Comparison of ENCODE assay signal across 8 cellular contexts in the genomic region with DNA sequence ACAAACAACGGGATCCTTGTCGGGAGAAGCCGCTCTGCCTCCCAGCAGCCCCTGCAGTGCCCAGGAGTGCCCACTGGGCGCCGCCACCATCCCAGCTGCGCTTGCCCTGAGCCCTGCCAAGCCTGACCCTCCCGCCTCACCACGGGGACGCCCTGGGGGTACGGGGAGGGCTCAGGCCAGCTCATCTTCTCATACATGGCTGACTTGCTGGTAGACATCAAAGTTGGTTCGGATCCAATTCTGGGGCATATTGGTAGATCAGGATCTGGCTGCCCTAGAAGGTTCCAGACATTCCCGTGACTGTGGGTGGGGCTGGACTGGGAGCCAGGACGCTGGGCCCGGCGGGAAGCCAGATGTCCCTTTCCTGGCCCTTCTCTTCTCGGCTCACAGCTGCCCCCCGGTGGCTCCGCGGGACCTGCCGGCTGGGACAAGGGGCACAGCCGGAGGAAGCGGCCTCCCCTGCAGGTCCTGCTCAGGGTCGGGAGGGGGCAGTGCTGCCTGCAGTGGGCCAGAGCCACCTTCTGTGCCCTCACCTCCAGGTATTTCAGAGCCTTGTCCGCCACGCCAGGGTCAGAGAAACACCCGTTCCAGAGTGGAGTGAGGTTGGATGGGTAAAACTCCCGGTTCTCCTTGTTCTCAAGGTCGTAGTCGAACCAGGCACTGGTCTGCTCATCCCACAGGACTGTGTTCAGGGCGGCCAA. TPM values are rescaled to one million over a fixed set of nuclear protein-coding genes. Genes with fewer than 3 reads are reported as not detected.
DNase-seq lines count a peak whose midpoint lies in the region; ATAC-seq and TF ChIP-seq lines count a peak whose summit lies in the region.

No MANE protein-coding gene starts in this region.

- no peaks in the 10 kb centered on the region for H3K27me3 ChIP-seq in colonic mucosa

- peak; percentile 78 for ATAC-seq in GM19023 (IDR thresholded peaks at IDR 0.05; ENCODE audit: unreplicated experiment)
- peak; percentile 48 for ATAC-seq in HG03378 (IDR thresholded peaks at IDR 0.05; ENCODE audit: unreplicated experiment)

- no peaks in the 10 kb centered on the region for H3K36me3 ChIP-seq in colonic mucosa

- peak overlapping the region; percentile 29 for H3K4me3 ChIP-seq in colonic mucosa

- intact Hi-C loops in colonic mucosa (cut with DNase I): loop anchor here (5.0 to 10.0 kb wide), 3 partner anchors 75 to 267 kb away; a partner anchor contains a TSS

- H3K9ac ChIP-seq in colonic mucosa (ENCODE audit: low read depth in 2 of 2, low read length in 2 of 2): peak overlapping the region; percentile 51 to 67

- H3K9me3 ChIP-seq in colonic mucosa: no peaks in the 10 kb centered on the region

- TF ChIP-seq CTCF in colonic mucosa (IDR thresholded peaks at IDR 0.05): peak; percentile 95

- H3K4me1 ChIP-seq in colonic mucosa: peaks cover 4% of the 10 kb centered on the region

- H3K27ac ChIP-seq in colonic mucosa: peak overlapping the region; percentile 60

- DNase-seq in AG08395 (ENCODE audit: low spot score) (peak; percentile 96), NCI-H460 (ENCODE audit: extremely low read depth, low read depth) (peak; percentile 91), colonic mucosa (peak; percentile 99), left kidney (ENCODE audit: low read depth, low spot score) (peak; percentile 96)
- peak; percentile 91 for DNase-seq in activated CD4-positive, alpha-beta T cell treated with anti-CD3 and anti-CD28 coated beads for 48 hours
- DNase-seq in stimulated activated CD4-positive, alpha-beta T cell treated with anti-CD3 and anti-CD28 coated beads, Interleukin-1b, Interleukin-23, amount 100 ng/mL, for 24 hours (ENCODE audit: low read depth in 4 of 4, low spot score in 1 of 4): peak; percentile 50 to 80 (median 66)

RNA-seq across cellular contexts. Expression of a gene that starts 10.6 kb away (rescaled TPM):
- not detected in 2 replicates for total RNA-seq in NCI-H460 (2014; rRNA removed; shearing (Covaris generic))
- not detected in 2 replicates for polyA plus RNA-seq in NCI-H460 (2014; cell fraction: nucleus; rRNA removed)
- 1 to 10 TPM; 2.4 to 2.8 TPM for total RNA-seq in colonic mucosa

Comparison
In these comparisons a context has a peak if more than half of its experiments do, and no peak if none do; other contexts are left out.
1. Peak in every context shown above with its lines: DNase-seq, ATAC-seq, H3K4me3 ChIP-seq and H3K27ac ChIP-seq.